In the genomic region with DNA sequence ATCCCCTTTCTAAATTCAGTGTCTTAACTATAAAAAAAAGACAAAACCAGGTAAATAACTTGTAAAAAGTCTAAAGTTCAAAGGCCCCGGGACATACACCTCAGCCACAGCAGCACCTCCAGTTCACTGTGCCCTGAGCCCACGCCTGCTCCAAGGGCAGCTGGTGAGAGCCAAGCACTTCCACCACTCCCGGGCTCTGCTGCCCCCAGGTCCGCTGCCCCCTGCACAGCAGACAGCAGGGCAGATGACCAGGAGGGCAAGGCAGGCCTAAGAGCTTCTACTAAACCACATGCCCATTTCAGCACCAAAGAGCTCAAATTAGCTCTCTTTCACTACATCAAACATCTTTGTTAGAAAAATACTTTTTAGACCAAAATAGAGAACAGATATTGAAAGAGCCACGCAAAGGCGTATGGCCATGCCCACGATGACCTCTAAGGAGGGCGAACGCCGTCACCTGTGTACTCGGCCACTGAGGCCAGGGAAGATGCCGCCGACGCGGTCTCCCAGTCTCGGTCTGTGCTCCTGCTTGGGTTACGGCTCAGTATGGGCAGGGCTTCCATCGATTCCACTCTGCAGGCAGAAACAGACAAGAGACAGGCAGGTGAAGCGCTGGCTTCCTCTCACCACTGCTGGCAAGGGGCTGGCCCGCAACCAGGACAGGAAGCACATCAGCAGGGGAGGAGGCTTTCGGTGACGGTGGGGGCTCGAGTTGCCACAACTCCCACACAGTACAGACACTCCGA, we compare ENCODE assay signal across 17 cellular contexts.
A peak's percentile ranks its signal among the peaks of the same experiment; 100 is the strongest.
DNase-seq lines count a peak whose midpoint lies in the region; ATAC-seq and TF ChIP-seq lines count a peak whose summit lies in the region.
"Had no signal": no experiment of that assay in that cellular context is flagged by ENCODE, and none has a peak within 500 bp of the region (broad histone marks: within the 10 kb centered on the region; RNA-seq: fewer than 3 reads in every experiment).

No MANE protein-coding gene starts in this region.

- no peaks in the 10 kb centered on the region for H3K27me3 ChIP-seq in spleen (replicated peaks in 1 of 7)

- no peak overlapping the region for H3K27ac ChIP-seq in spleen
- H3K27ac ChIP-seq: thoracic aorta had no signal

- DNase-seq in NCI-H128 (lab: John Stamatoyannopoulos, UW; ENCODE audit: unreplicated experiment) = peak; percentile 31
- peak; percentile 86 for DNase-seq in NCI-H345 treated with DMSO at 0.1 percent for 48 hours (lab: John Stamatoyannopoulos, UW; ENCODE audit: unreplicated experiment)
- no peak for DNase-seq in effector memory CD8-positive, alpha-beta T cell
- peak; percentile 65 for DNase-seq in spleen
- DNase-seq in ureter (ENCODE audit: low spot score) = no peak
- DNase-seq in D341Med (ENCODE audit: low spot score) = no peak
- DNase-seq: amniotic stem cell; foreskin fibroblast; hippocampal formation; mammary epithelial cell; NCI-H1694; NCI-H446; NK-92 treated with Interleukin-12 subunit alpha and Interleukin-12 subunit beta, amount 100 ng/mL, for 24 hours; SK-N-SH had no signal

- peaks cover 61% of the 10 kb centered on the region for H3K36me3 Mint-ChIP-seq in effector memory CD8-positive, alpha-beta T cell (ENCODE audit: insufficient read depth)

- H3K9me3 ChIP-seq in spleen = no peaks in the 10 kb centered on the region
- H3K9me3 ChIP-seq: SK-N-SH, thoracic aorta had no signal

- no peak overlapping the region for H3K4me3 Mint-ChIP-seq in effector memory CD8-positive, alpha-beta T cell

- TF ChIP-seq POLR2A in spleen (IDR thresholded peaks at IDR 0.05) = no peak

- peak overlapping the region in 1 of 2 donors; percentile 83 for H3K27ac Mint-ChIP-seq in effector memory CD8-positive, alpha-beta T cell

- TF ChIP-seq CTCF in spleen (IDR thresholded peaks at IDR 0.05 in 8 of 11, conservative IDR thresholded peaks at IDR 0.05 in 3 of 11) = no peak

- no peaks in the 10 kb centered on the region for H3K27me3 Mint-ChIP-seq in effector memory CD8-positive, alpha-beta T cell

- intact Hi-C loops in spleen (cut with DNase I; ENCODE audit: low total_unique reads) = no loop called here

- peaks cover 0 to 10% of the 10 kb centered on the region in 2 donors for H3K4me1 Mint-ChIP-seq in effector memory CD8-positive, alpha-beta T cell (ENCODE audit: low read depth in 2 of 2)

- no peak overlapping the region for H3K4me3 ChIP-seq in spleen
- H3K4me3 ChIP-seq: K562, thoracic aorta had no signal

- H3K4me1 ChIP-seq in spleen = no peaks in the 10 kb centered on the region

- peak; percentile 60 for ATAC-seq in effector memory CD8-positive, alpha-beta T cell (replicated peaks)
- ATAC-seq in HG02852 (IDR thresholded peaks at IDR 0.05; ENCODE audit: unreplicated experiment) = no peak
- ATAC-seq: K562 had no signal

- H3K36me3 ChIP-seq in spleen = peaks cover 10 to 100% (median 94%) of the 10 kb centered on the region in 6 donors

- 87 to 91% (median 90%) methylated on average over 23 to 24 of the region's 24 CpGs for WGBS in spleen, 5 donors

- no peaks in the 10 kb centered on the region for H3K9me3 Mint-ChIP-seq in effector memory CD8-positive, alpha-beta T cell

Comparison
In these comparisons a context has a peak if more than half of its experiments do, and no peak if none do; other contexts are left out.
1. DNase-seq: peak in NCI-H128 (single experiment), NCI-H345 treated with DMSO at 0.1 percent for 48 hours (single experiment) and spleen (single experiment); none in effector memory CD8-positive, alpha-beta T cell (0 of 3), ureter (single experiment) and D341Med (single experiment).